Comparison of ENCODE assay signal across 1 cellular context in genomic region chr6:15481892-15482291, GRCh38.
TF ChIP-seq lines count a peak whose summit lies in the region.

No MANE protein-coding gene starts in this region.

TF ChIP-seq in K562, 482 proteins besides CTCF, POLR2A, EP300 and RAD21 (continued from another document):
- TF ChIP-seq MBD1 (CRISPR knock-in tag; IDR thresholded peaks at IDR 0.05) (no peak), MXD1 (CRISPR knock-in tag; IDR thresholded peaks at IDR 0.05; ENCODE audit: borderline replicate concordance, poor library complexity, severe bottlenecking) (no peak), GTF2F1 (IDR thresholded peaks at IDR 0.05; ENCODE audit: low read depth, low read length) (no peak), NUFIP1 (IDR thresholded peaks at IDR 0.05; ENCODE audit: partially characterized antibody) (no peak), TSHZ1 (CRISPR knock-in tag; IDR thresholded peaks at IDR 0.05) (no peak), HNRNPLL (IDR thresholded peaks at IDR 0.05; ENCODE audit: low read depth, low read length, poor library complexity, severe bottlenecking) (no peak), HBP1 (CRISPR knock-in tag; IDR thresholded peaks at IDR 0.05) (no peak), MTA1 (IDR thresholded peaks at IDR 0.05; ENCODE audit: borderline replicate concordance) (peak; percentile 78; the same call in 1 of the 2 replicates), NRF1 (conservative IDR thresholded peaks at IDR 0.05 in 1 of 2, IDR thresholded peaks at IDR 0.05 in 1 of 2) (no peak), ZFP91 (CRISPR knock-in tag; IDR thresholded peaks at IDR 0.05) (no peak), SRF (CRISPR knock-in tag; IDR thresholded peaks at IDR 0.05) (no peak), PHB (CRISPR knock-in tag; IDR thresholded peaks at IDR 0.05) (no peak), HINFP (tag; conservative IDR thresholded peaks at IDR 0.05; ENCODE audit: low read depth) (no peak), HDAC3 (IDR thresholded peaks at IDR 0.05; ENCODE audit: borderline replicate concordance, partially characterized antibody) (peak; percentile 84), ZC3H4 (CRISPR knock-in tag; IDR thresholded peaks at IDR 0.05; ENCODE audit: borderline replicate concordance) (no peak), ZNF57 (CRISPR knock-in tag; IDR thresholded peaks at IDR 0.05) (no peak), PML (IDR thresholded peaks at IDR 0.05; ENCODE audit: low read length) (peak; percentile 89), ZNF407 (IDR thresholded peaks at IDR 0.05; ENCODE audit: low read depth) (no peak), NFATC3 (IDR thresholded peaks at IDR 0.05) (no peak), ZFX (CRISPR knock-in tag; IDR thresholded peaks at IDR 0.05) (no peak), ZSCAN29 (IDR thresholded peaks at IDR 0.05) (no peak), ZKSCAN3 (CRISPR knock-in tag; IDR thresholded peaks at IDR 0.05) (no peak), HMG20B (CRISPR knock-in tag; IDR thresholded peaks at IDR 0.05) (no peak), SAFB2 (IDR thresholded peaks at IDR 0.05; ENCODE audit: borderline replicate concordance, low read depth, low read length, severe bottlenecking) (no peak), SNIP1 (IDR thresholded peaks at IDR 0.05; ENCODE audit: low read depth) (no peak), ZNF639 (CRISPR knock-in tag; conservative IDR thresholded peaks at IDR 0.05 in 1 of 2, IDR thresholded peaks at IDR 0.05 in 1 of 2) (peak in 1 of 2 experiments; percentile 53; a peak in 1 of 4 replicates), NCOA4 (IDR thresholded peaks at IDR 0.05; ENCODE audit: partially characterized antibody) (no peak), RCOR1 (IDR thresholded peaks at IDR 0.05; ENCODE audit: borderline replicate concordance in 1 of 2, low read depth in 2 of 2, low read length in 2 of 2) (peak; percentile 81 to 98), PTBP1 (IDR thresholded peaks at IDR 0.05; ENCODE audit: low read depth, low read length) (no peak), ZNF707 (CRISPR knock-in tag; conservative IDR thresholded peaks at IDR 0.05) (no peak), ELF4 (CRISPR knock-in tag; IDR thresholded peaks at IDR 0.05) (no peak; the same call in 1 of the 2 replicates)
